13 cellular contexts compared by ENCODE assay signal in the genomic region with DNA sequence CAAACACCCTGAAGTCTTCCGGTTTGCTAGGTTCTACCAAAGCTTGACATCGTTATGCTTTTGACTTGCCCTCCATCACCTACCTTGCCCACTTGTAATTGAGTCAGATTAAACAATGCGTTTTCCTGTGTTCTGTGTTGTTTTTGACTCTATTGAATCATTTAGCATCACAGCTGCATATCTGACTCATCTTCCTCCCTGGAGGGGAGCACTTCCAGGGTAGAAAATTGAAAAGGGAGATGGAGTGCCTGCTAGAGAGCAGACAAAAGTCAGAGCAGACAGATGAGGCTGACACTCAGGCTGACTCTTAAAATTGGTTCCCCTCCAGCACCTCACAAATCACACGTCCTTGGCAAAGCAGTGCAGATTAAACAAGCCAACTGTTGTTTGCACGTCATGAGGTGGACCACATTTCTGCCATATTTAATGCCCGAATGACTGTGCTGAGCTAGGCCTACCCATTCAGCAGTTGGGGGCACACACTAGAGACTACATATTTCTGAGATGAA. TPM values are rescaled to one million over a fixed set of nuclear protein-coding genes. Genes with fewer than 3 reads are reported as not detected.
DNase-seq lines count a peak whose midpoint lies in the region; ATAC-seq lines count a peak whose summit lies in the region.
"Had no signal": no experiment of that assay in that cellular context is flagged by ENCODE, and none has a peak within 500 bp of the region (broad histone marks: within the 10 kb centered on the region; RNA-seq: fewer than 3 reads in every experiment).

No MANE protein-coding gene starts in this region.

- H3K36me3 Mint-ChIP-seq in T-helper 17 cell (ENCODE audit: low read depth), result no peaks in the 10 kb centered on the region

- no peak overlapping the region for H3K4me3 Mint-ChIP-seq in T-helper 17 cell
- H3K4me3 Mint-ChIP-seq: stimulated activated naive CD8-positive, alpha-beta T cell treated with anti-CD3 and anti-CD28 coated beads, Interleukin-15, Interleukin-2, amounts not matched to agents 100 ng/mL and 50 ng/mL, for 24 hours had no signal

- no peaks in the 10 kb centered on the region for H3K9me3 ChIP-seq in T-helper 17 cell (ENCODE audit: control insufficient read depth, low read length, poor library complexity, severe bottlenecking)

- peaks cover 9% of the 10 kb centered on the region for H3K4me1 Mint-ChIP-seq in T-helper 17 cell

- no peaks in the 10 kb centered on the region for H3K27me3 Mint-ChIP-seq in T-helper 17 cell
- H3K27me3 Mint-ChIP-seq: stimulated activated naive CD8-positive, alpha-beta T cell treated with anti-CD3 and anti-CD28 coated beads, Interleukin-15, Interleukin-2, amounts not matched to agents 100 ng/mL and 50 ng/mL, for 24 hours had no signal

- H3K27ac Mint-ChIP-seq in T-helper 17 cell, result no peak overlapping the region
- H3K27ac Mint-ChIP-seq: stimulated activated naive CD8-positive, alpha-beta T cell treated with anti-CD3 and anti-CD28 coated beads, Interleukin-15, Interleukin-2, amounts not matched to agents 100 ng/mL and 50 ng/mL, for 24 hours had no signal

- DNase-seq in GM03348 (ENCODE audit: low spot score) (peak; percentile 76), RPMI7951 (ENCODE audit: low read depth) (peak; percentile 97), fibroblast of peridontal ligament (ENCODE audit: extremely low read depth) (peak; percentile 92), renal cortical epithelial cell (ENCODE audit: low read depth) (peak; percentile 54), T-helper 17 cell (no peak), NCI-H128 (lab: John Stamatoyannopoulos, UW; ENCODE audit: unreplicated experiment) (no peak)
- DNase-seq: activated CD8-positive, alpha-beta memory T cell treated with anti-CD3 and anti-CD28 coated beads, Interleukin-2, amount 50 U/mL, for 4 hours; left colon; NCI-H1436; T-helper 1 cell had no signal

- no peak for ATAC-seq in HG03565 (IDR thresholded peaks at IDR 0.05; ENCODE audit: unreplicated experiment)
- ATAC-seq in T-helper 17 cell, result no peak
- no peak for ATAC-seq in GM21447 (IDR thresholded peaks at IDR 0.05; ENCODE audit: unreplicated experiment)
- ATAC-seq: left colon had no signal

RNA-seq across cellular contexts. Expression of a gene that starts 2.2 kb away (rescaled TPM):
- 24.3 and 27.2 TPM in 2 replicates for total RNA-seq in RPMI7951 (2014; rRNA removed; shearing (Covaris generic))
- not detected in 2 replicates for total RNA-seq in renal cortical epithelial cell
- total RNA-seq in T-helper 17 cell, result under 1 TPM in 1 of 2 donors, not detected in 1; 0.17 TPM
- total RNA-seq: left colon had no signal

RNA-seq across cellular contexts. Expression of a gene that starts 52.9 kb away (rescaled TPM):
- total RNA-seq in RPMI7951 (2014; rRNA removed; shearing (Covaris generic)), result 132 and 136 TPM in 2 replicates
- total RNA-seq in renal cortical epithelial cell (24.7 and 31.4 TPM in 2 replicates), T-helper 17 cell (1 to 10 TPM; 5.4 to 9.3 TPM)

Comparison
In these comparisons a context has a peak if more than half of its experiments do, and no peak if none do; other contexts are left out.
1. DNase-seq: peak in GM03348 (single experiment), RPMI7951 (single experiment), fibroblast of peridontal ligament (single experiment) and renal cortical epithelial cell (single experiment); none in T-helper 17 cell (0 of 3) and NCI-H128 (single experiment).
2. RNA of a gene that starts 2.2 kb away (total RNA-seq): 24.3 to 27.2 TPM in RPMI7951; 0.17 TPM in T-helper 17 cell and not detected in renal cortical epithelial cell; every median in the first group is over 10 times any median in the second.